17 cellular contexts compared by ENCODE assay signal in genomic region chr16:71669926-71670536, GRCh38. TPM values are rescaled to one million over a fixed set of nuclear protein-coding genes. Genes with fewer than 3 reads are reported as not detected.
DNase-seq lines count a peak whose midpoint lies in the region; ATAC-seq and TF ChIP-seq lines count a peak whose summit lies in the region.
"Had no signal": no experiment of that assay in that cellular context is flagged by ENCODE, and none has a peak within 500 bp of the region (broad histone marks: within the 10 kb centered on the region; RNA-seq: fewer than 3 reads in every experiment).

No MANE protein-coding gene starts in this region.

- H3K27ac Mint-ChIP-seq in T-helper 17 cell (peak overlapping the region; percentile 63), osteocyte (ENCODE audit: unreplicated experiment) (no peak overlapping the region)
- H3K27ac Mint-ChIP-seq: CD8-positive, alpha-beta T cell; HFFc6 had no signal

- no peak for ATAC-seq in T-helper 17 cell
- ATAC-seq: CD8-positive, alpha-beta T cell had no signal

- H3K36me3 ChIP-seq in colonic mucosa, result peaks cover 8% of the 10 kb centered on the region

- no peaks in the 10 kb centered on the region for H3K9me3 Mint-ChIP-seq in osteocyte (ENCODE audit: unreplicated experiment)
- H3K9me3 Mint-ChIP-seq: CD8-positive, alpha-beta T cell; HFFc6 had no signal

- intact Hi-C loops in colonic mucosa (cut with DNase I), result no loop called here

- TF ChIP-seq CTCF in osteocyte (IDR thresholded peaks at IDR 0.05) (peak; percentile 16), colonic mucosa (IDR thresholded peaks at IDR 0.05) (no peak), GM20000 (IDR thresholded peaks at IDR 0.05; ENCODE audit: extremely low read depth, missing control alignments) (no peak)

- H3K27me3 Mint-ChIP-seq in T-helper 17 cell (no peaks in the 10 kb centered on the region), osteocyte (ENCODE audit: unreplicated experiment) (no peaks in the 10 kb centered on the region)

- H3K36me3 Mint-ChIP-seq in T-helper 17 cell (ENCODE audit: low read depth) (peaks cover 26% of the 10 kb centered on the region), osteocyte (ENCODE audit: unreplicated experiment) (peaks cover 51% of the 10 kb centered on the region)

- no peak overlapping the region for H3K4me3 ChIP-seq in colonic mucosa
- H3K4me3 ChIP-seq: BLaER1 had no signal

- H3K27ac ChIP-seq in colonic mucosa, result no peak overlapping the region
- H3K27ac ChIP-seq: BLaER1 had no signal

- H3K9me3 ChIP-seq in T-helper 17 cell (ENCODE audit: control insufficient read depth, low read length, poor library complexity, severe bottlenecking) (no peaks in the 10 kb centered on the region), colonic mucosa (no peaks in the 10 kb centered on the region)
- H3K9me3 ChIP-seq: BLaER1 had no signal

- peaks cover 11% of the 10 kb centered on the region for H3K4me1 Mint-ChIP-seq in T-helper 17 cell
- H3K4me1 Mint-ChIP-seq in osteocyte (ENCODE audit: unreplicated experiment), result no peaks in the 10 kb centered on the region

- no peaks in the 10 kb centered on the region for H3K27me3 ChIP-seq in colonic mucosa
- H3K27me3 ChIP-seq: BLaER1 had no signal

- peaks cover 10% of the 10 kb centered on the region for H3K4me1 ChIP-seq in colonic mucosa
- H3K4me1 ChIP-seq: BLaER1 had no signal

- DNase-seq in EH (ENCODE audit: low read depth), result peak; percentile 9
- no peak for DNase-seq in T-helper 17 cell
- DNase-seq in fibroblast of gingiva (ENCODE audit: low read depth), result peak; percentile 5
- no peak for DNase-seq in osteocyte (ENCODE audit: extremely low spot score, unreplicated experiment)
- no peak for DNase-seq in colonic mucosa
- no peak for DNase-seq in GM20000 (ENCODE audit: low spot score)
- DNase-seq in NCI-H345 treated with DMSO at 0.1 percent for 48 hours (lab: John Stamatoyannopoulos, UW; ENCODE audit: unreplicated experiment), result no peak
- DNase-seq: CD8-positive, alpha-beta T cell; DMS79 treated with DMSO at 0.1 percent for 48 hours; HFFc6; NCI-H187; NCI-H345; NCI-H69; SIG-M5 had no signal

- H3K9ac ChIP-seq in colonic mucosa (ENCODE audit: low read depth in 2 of 2, low read length in 2 of 2), result no peak overlapping the region
- H3K9ac ChIP-seq: BLaER1 had no signal

- H3K4me3 Mint-ChIP-seq in T-helper 17 cell, result no peak overlapping the region
- H3K4me3 Mint-ChIP-seq in osteocyte (ENCODE audit: unreplicated experiment), result no peak overlapping the region
- H3K4me3 Mint-ChIP-seq: CD8-positive, alpha-beta T cell; HFFc6 had no signal

RNA-seq across cellular contexts. Expression of gene MARVELD3, which starts 44.0 kb away (rescaled TPM):
- not detected for total RNA-seq in T-helper 17 cell
- 0.24 TPM in 1 of 2 replicates, not detected in the other for total RNA-seq in osteocyte
- total RNA-seq in colonic mucosa, result 10 to 100 TPM; 51.0 to 79.0 TPM
- total RNA-seq: CD8-positive, alpha-beta T cell; H4; HFFc6; RPMI7951 had no signal

RNA-seq across cellular contexts. Expression of gene PHLPP2, which starts 54.5 kb away (rescaled TPM):
- total RNA-seq in T-helper 17 cell (10 to 100 TPM in 1 of 2 donors, 1 to 10 TPM in 1; 9.3 to 10.2 TPM), osteocyte (12.9 and 13.0 TPM in 2 replicates), colonic mucosa (10 to 100 TPM; 23.5 to 53.1 TPM)

Comparison
In these comparisons a context has a peak if more than half of its experiments do, and no peak if none do; other contexts are left out.
1. DNase-seq: peak in EH (single experiment) and fibroblast of gingiva (single experiment); none in T-helper 17 cell (0 of 3), osteocyte (single experiment), colonic mucosa (single experiment), GM20000 (single experiment) and NCI-H345 treated with DMSO at 0.1 percent for 48 hours (single experiment).
2. RNA of gene MARVELD3, which starts 44.0 kb away (total RNA-seq): 51.0 to 79.0 TPM in colonic mucosa; 0.24 TPM in osteocyte and not detected in T-helper 17 cell; every median in the first group is over 10 times any median in the second.